19 cellular contexts compared by ENCODE assay signal in the genomic region with DNA sequence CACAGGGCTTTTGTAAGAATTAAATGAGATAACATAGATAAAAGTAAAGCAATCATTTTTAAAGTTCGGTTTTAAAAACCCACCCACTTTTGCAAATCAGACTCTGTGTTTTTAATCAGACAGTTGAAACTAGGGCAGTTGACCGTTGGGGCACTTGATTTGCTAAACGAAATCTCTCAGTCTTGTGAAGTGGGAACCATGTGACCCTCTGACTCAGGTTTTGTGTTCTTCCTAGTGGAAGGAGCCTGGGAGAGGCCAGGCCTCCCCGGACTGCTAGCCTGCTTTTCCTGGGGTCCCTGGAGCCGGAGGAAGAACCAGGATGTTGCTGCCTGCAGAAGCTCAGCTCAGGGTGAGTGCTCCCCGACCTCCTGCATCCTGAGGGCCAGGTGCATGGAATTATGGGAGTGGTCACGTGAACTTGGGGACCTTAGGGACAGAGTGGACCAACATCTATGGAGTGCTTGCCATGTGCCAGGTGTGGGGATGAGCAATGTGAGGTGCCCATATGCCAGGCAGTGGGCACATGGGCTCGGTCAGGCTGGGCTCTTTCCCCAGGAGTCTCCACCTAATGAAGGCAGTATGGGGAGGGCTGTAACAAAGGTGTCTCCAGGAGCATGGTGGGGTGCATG. TPM values are rescaled to one million over a fixed set of nuclear protein-coding genes. Genes with fewer than 3 reads are reported as not detected.
DNase-seq lines count a peak whose midpoint lies in the region; ATAC-seq and TF ChIP-seq lines count a peak whose summit lies in the region.
"Had no signal": no experiment of that assay in that cellular context is flagged by ENCODE, and none has a peak within 500 bp of the region (broad histone marks: within the 10 kb centered on the region; RNA-seq: fewer than 3 reads in every experiment).

No MANE protein-coding gene starts in this region.

- H2AFZ ChIP-seq in PC-9 = no peak overlapping the region

- H3K27ac Mint-ChIP-seq in activated naive CD8-positive, alpha-beta T cell treated with anti-CD3 and anti-CD28 coated beads, Interleukin-2, amount 50 U/mL, for 24 hours = no peak overlapping the region

- no peaks in the 10 kb centered on the region for H3K36me3 Mint-ChIP-seq in activated naive CD8-positive, alpha-beta T cell treated with anti-CD3 and anti-CD28 coated beads, Interleukin-2, amount 50 U/mL, for 24 hours (ENCODE audit: low read depth)

- ATAC-seq in GM19397 (IDR thresholded peaks at IDR 0.05; ENCODE audit: unreplicated experiment) = no peak
- ATAC-seq in activated naive CD8-positive, alpha-beta T cell treated with anti-CD3 and anti-CD28 coated beads, Interleukin-2, amount 50 U/mL, for 24 hours = no peak
- ATAC-seq in left colon = no peak
- ATAC-seq: A549 had no signal

- no peak overlapping the region for H3K4me3 Mint-ChIP-seq in activated naive CD8-positive, alpha-beta T cell treated with anti-CD3 and anti-CD28 coated beads, Interleukin-2, amount 50 U/mL, for 24 hours

- no peaks in the 10 kb centered on the region for H3K36me3 ChIP-seq in PC-9 (ENCODE audit: low read depth)
- H3K36me3 ChIP-seq: Peyer's patch had no signal

- no peaks in the 10 kb centered on the region for H3K4me1 ChIP-seq in PC-9 (replicated peaks; ENCODE audit: insufficient read depth)

- CTCF ChIA-PET in PC-9 (lab: Charles Lee) = no interaction called here

- DNase-seq in A172 (ENCODE audit: low spot score) (peak; percentile 26), OCI-M1 (lab: John Stamatoyannopoulos, UW) (peak; percentile 48), choroid plexus epithelial cell (ENCODE audit: low read depth) (peak; percentile 34), midbrain (lab: John Stamatoyannopoulos, UW) (peak; percentile 8), PC-9 (no peak), left colon (no peak)
- DNase-seq in activated naive CD8-positive, alpha-beta T cell treated with anti-CD3 and anti-CD28 coated beads, Interleukin-2, amount 50 U/mL, for 24 hours = no peak
- DNase-seq: COR-L47, DMS153, GOT3, NCI-H1436 treated with DMSO at 0.1 percent for 48 hours, NCI-H2029 treated with DMSO at 0.1 percent for 48 hours, NCI-H524, Peyer's patch, Right ventricle myocardium superior, SK-N-SH had no signal

- intact Hi-C loops in PC-9 (cut with micrococcal nuclease; ENCODE audit: unreplicated experiment) (no loop called here), left colon (cut with DNase I, micrococcal nuclease) (no loop called here)

- TF ChIP-seq CTCF in choroid plexus epithelial cell (conservative IDR thresholded peaks at IDR 0.05; ENCODE audit: low read depth, low read length) (no peak), PC-9 (conservative IDR thresholded peaks at IDR 0.05) (no peak)

- H3K27me3 ChIP-seq in PC-9 (ENCODE audit: insufficient read depth, low read depth) = peaks cover 16% of the 10 kb centered on the region; the same call in 1 of the 2 replicates
- H3K27me3 ChIP-seq: Peyer's patch had no signal

- H3F3A ChIP-seq in PC-9 (ENCODE audit: insufficient read depth, low read depth) = no peaks in the 10 kb centered on the region

- H3K27me3 Mint-ChIP-seq in activated naive CD8-positive, alpha-beta T cell treated with anti-CD3 and anti-CD28 coated beads, Interleukin-2, amount 50 U/mL, for 24 hours = peaks cover 46% of the 10 kb centered on the region

- peaks cover 1% of the 10 kb centered on the region for H3K4me1 Mint-ChIP-seq in activated naive CD8-positive, alpha-beta T cell treated with anti-CD3 and anti-CD28 coated beads, Interleukin-2, amount 50 U/mL, for 24 hours

- no TSS peak for BruUV-seq in PC-9 (replicated peaks; lab: Mats Ljungman, UMichigan)

- no peak overlapping the region for H3K27ac ChIP-seq in PC-9
- H3K27ac ChIP-seq: A549, Peyer's patch had no signal

- POLR2A ChIA-PET in PC-9 (lab: Charles Lee; ENCODE audit: unreplicated experiment) = no interaction called here

- H3K4me3 ChIP-seq in choroid plexus epithelial cell (ENCODE audit: low read depth, low read length) = no peak overlapping the region
- no peak overlapping the region for H3K4me3 ChIP-seq in PC-9
- H3K4me3 ChIP-seq: A549, Peyer's patch had no signal

- H4K20me1 ChIP-seq in PC-9 (ENCODE audit: insufficient read depth) = no peaks in the 10 kb centered on the region

- H3K79me2 ChIP-seq in PC-9 (ENCODE audit: low read depth) = no peaks in the 10 kb centered on the region

- H3K9me2 ChIP-seq in PC-9 (ENCODE audit: insufficient read depth) = no peaks in the 10 kb centered on the region
- H3K9me2 ChIP-seq: SK-N-SH had no signal

- no peaks in the 10 kb centered on the region for H3K9me3 Mint-ChIP-seq in activated naive CD8-positive, alpha-beta T cell treated with anti-CD3 and anti-CD28 coated beads, Interleukin-2, amount 50 U/mL, for 24 hours

- no peaks in the 10 kb centered on the region for H3K9me3 ChIP-seq in PC-9 (ENCODE audit: insufficient read depth, low read depth)
- H3K9me3 ChIP-seq: A549, Peyer's patch, SK-N-SH had no signal

- no peak overlapping the region for H3K4me2 ChIP-seq in PC-9
- H3K4me2 ChIP-seq: A549, SK-N-SH had no signal

RNA-seq across cellular contexts. Expression of a gene that starts 3.9 kb away (rescaled TPM):
- total RNA-seq in A172 (2014; rRNA removed; shearing (Covaris generic)) = 2.6 and 10.8 TPM in 2 replicates
- 0.13 TPM in 1 of 2 replicates, not detected in the other for total RNA-seq in PC-9 (2021)
- total RNA-seq in left colon = 10 to 100 TPM; 42.6 to 54.8 TPM

RNA-seq across cellular contexts. Expression of a gene that starts 15.5 kb away (rescaled TPM):
- total RNA-seq in A172 (2014; rRNA removed; shearing (Covaris generic)) = 206 and 259 TPM in 2 replicates
- total RNA-seq in PC-9 (2021) (80.6 and 119 TPM in 2 replicates), left colon (10 to 100 TPM; 81.3 to 91.0 TPM)

RNA-seq across cellular contexts. Expression of a gene that starts 45.3 kb away (rescaled TPM):
- not detected in 2 replicates for total RNA-seq in A172 (2014; rRNA removed; shearing (Covaris generic))
- total RNA-seq in PC-9 (2021) (not detected in 2 replicates), left colon (not detected)
- total RNA-seq: LHCN-M2, Peyer's patch, Right ventricle myocardium superior had no signal

Comparison
In these comparisons a context has a peak if more than half of its experiments do, and no peak if none do; other contexts are left out.
1. DNase-seq: peak in A172 (single experiment), OCI-M1 (single experiment), choroid plexus epithelial cell (single experiment) and midbrain (single experiment); none in PC-9 (0 of 2), activated naive CD8-positive, alpha-beta T cell treated with anti-CD3 and anti-CD28 coated beads, Interleukin-2, amount 50 U/mL, for 24 hours (single experiment) and left colon (0 of 2).